In genomic region chr3:157618075-157618760, GRCh38 we compare ENCODE assay signal across 8 cellular contexts.
DNase-seq lines count a peak whose midpoint lies in the region; FAIRE-seq and TF ChIP-seq lines count a peak whose summit lies in the region.

No MANE protein-coding gene starts in this region.

- H2AFZ ChIP-seq in MM.1S (ENCODE audit: low read length) = peak overlapping the region; percentile 10; the same call in 1 of the 2 replicates

- H3K9ac ChIP-seq in MM.1S (ENCODE audit: low read length) = no peak overlapping the region

- H3K4me1 Mint-ChIP-seq in HFFc6 (ENCODE audit: low read depth) (peaks cover 25% of the 10 kb centered on the region), endothelial cell (ENCODE audit: unreplicated experiment) (peaks cover 11% of the 10 kb centered on the region)

- 0 out of 2 replicates have a peak overlapping the region, but pooled peaks have one; percentile 16 for H3K4me2 ChIP-seq in MM.1S (ENCODE audit: low read depth, low read length)

- no peaks in the 10 kb centered on the region for H3K9me2 ChIP-seq in MM.1S (replicated peaks; ENCODE audit: insufficient read depth, low read length)

- H3F3A ChIP-seq in MM.1S (ENCODE audit: insufficient read depth, low read length) = no peaks in the 10 kb centered on the region

- peaks cover 5% of the 10 kb centered on the region; the same call in 1 of the 2 replicates for H3K27me3 Mint-ChIP-seq in HFFc6 (ENCODE audit: insufficient read depth)
- peaks cover 3% of the 10 kb centered on the region for H3K27me3 Mint-ChIP-seq in endothelial cell (ENCODE audit: unreplicated experiment)

- H3K27ac Mint-ChIP-seq in HFFc6 = no peak overlapping the region
- H3K27ac Mint-ChIP-seq in endothelial cell (ENCODE audit: unreplicated experiment) = no peak overlapping the region

- H3K36me3 Mint-ChIP-seq in HFFc6 (ENCODE audit: low read depth) = no peaks in the 10 kb centered on the region
- H3K36me3 Mint-ChIP-seq in endothelial cell (ENCODE audit: low read depth, unreplicated experiment) = no peaks in the 10 kb centered on the region

- H3K9me3 Mint-ChIP-seq in HFFc6 = no peaks in the 10 kb centered on the region
- H3K9me3 Mint-ChIP-seq in endothelial cell (ENCODE audit: unreplicated experiment) = no peaks in the 10 kb centered on the region

- H3K27me3 ChIP-seq in MM.1S (replicated peaks; ENCODE audit: insufficient read depth, low read length) = no peaks in the 10 kb centered on the region

- no peaks in the 10 kb centered on the region for H3K79me2 ChIP-seq in MM.1S (ENCODE audit: low read length)

- DNase-seq in GM12864 (ENCODE audit: low read depth) = peak; percentile 21
- DNase-seq in HFFc6 = peak; percentile 73
- DNase-seq in MM.1S = peak; percentile 88
- peak; percentile 62 for DNase-seq in RPMI8226
- no peak for DNase-seq in endothelial cell (ENCODE audit: low spot score)
- DNase-seq in myocyte (ENCODE audit: low read depth) = peak; percentile 71
- DNase-seq in stimulated activated CD4-positive, alpha-beta T cell treated with anti-CD3 and anti-CD28 coated beads, Interleukin-15, amount 100 ng/mL, for 24 hours = no peak

- no peak overlapping the region for H3K27ac ChIP-seq in MM.1S (ENCODE audit: low read length)

- FAIRE-seq in A204.1 (lab: Jason Lieb, UNC) = peak; percentile 94

- H4K20me1 ChIP-seq in MM.1S (ENCODE audit: insufficient read depth, low read length) = no peaks in the 10 kb centered on the region

- H3K4me3 ChIP-seq in GM12864 (ENCODE audit: low read depth, low read length) (no peak overlapping the region), MM.1S (ENCODE audit: low read length) (no peak overlapping the region)

- no peaks in the 10 kb centered on the region for H3K4me1 ChIP-seq in MM.1S (ENCODE audit: low read length)

- no peaks in the 10 kb centered on the region for H3K36me3 ChIP-seq in MM.1S (replicated peaks; ENCODE audit: insufficient read depth, low read length)

- H3K9me3 ChIP-seq in MM.1S (replicated peaks; ENCODE audit: insufficient read depth, low read length) = no peaks in the 10 kb centered on the region

- TF ChIP-seq CTCF in GM12864 (IDR thresholded peaks at IDR 0.05; ENCODE audit: low read depth, low read length, missing control alignments) (peak; percentile 61), HFFc6 (IDR thresholded peaks at IDR 0.05) (peak; percentile 91), MM.1S (IDR thresholded peaks at IDR 0.05; ENCODE audit: low read length) (peak; percentile 82), endothelial cell (IDR thresholded peaks at IDR 0.05; ENCODE audit: unreplicated experiment) (peak; percentile 85)

- H3K4me3 Mint-ChIP-seq in HFFc6 = peak overlapping the region; percentile 28; the same call in 1 of the 2 replicates
- no peak overlapping the region for H3K4me3 Mint-ChIP-seq in endothelial cell (ENCODE audit: unreplicated experiment)

Comparison
In these comparisons a context has a peak if more than half of its experiments do, and no peak if none do; other contexts are left out.
1. DNase-seq: peak in GM12864 (single experiment), HFFc6 (single experiment), MM.1S (single experiment), RPMI8226 (single experiment) and myocyte (single experiment); none in endothelial cell (single experiment) and stimulated activated CD4-positive, alpha-beta T cell treated with anti-CD3 and anti-CD28 coated beads, Interleukin-15, amount 100 ng/mL, for 24 hours (single experiment).
2. Peak in every context shown above with its lines, with median percentiles within 50 percentile points of each other: CTCF ChIP-seq.